Comparison of ENCODE assay signal across 1 cellular context in genomic region chr12:51994959-51995358, GRCh38.
TF ChIP-seq lines count a peak whose summit lies in the region.

No MANE protein-coding gene starts in this region.

TF ChIP-seq in H1, 55 proteins besides CTCF, POLR2A, EP300 and RAD21:
- TF ChIP-seq MAFK (IDR thresholded peaks at IDR 0.05; ENCODE audit: low read depth, low read length) (no peak), SIX5 (IDR thresholded peaks at IDR 0.05; ENCODE audit: low read depth, low read length) (no peak), CHD2 (IDR thresholded peaks at IDR 0.05; ENCODE audit: low read length) (no peak), TCF12 (IDR thresholded peaks at IDR 0.05; ENCODE audit: low read depth, low read length) (no peak), KDM5A (IDR thresholded peaks at IDR 0.05; ENCODE audit: low read length) (no peak), SIRT6 (IDR thresholded peaks at IDR 0.05; ENCODE audit: low read length) (no peak), KDM4A (IDR thresholded peaks at IDR 0.05; ENCODE audit: low read depth, low read length, severe bottlenecking) (no peak), TAF1 (IDR thresholded peaks at IDR 0.05; ENCODE audit: low read depth, low read length) (no peak), EZH2 (IDR thresholded peaks at IDR 0.05; ENCODE audit: low read depth, low read length, severe bottlenecking) (no peak), YY1 (IDR thresholded peaks at IDR 0.05; ENCODE audit: low read depth, low read length) (no peak), BRCA1 (IDR thresholded peaks at IDR 0.05; ENCODE audit: low read depth, low read length) (no peak), POU5F1 (IDR thresholded peaks at IDR 0.05; ENCODE audit: low read depth, low read length) (no peak), CEBPB (IDR thresholded peaks at IDR 0.05; ENCODE audit: low read depth, low read length) (no peak), JUN (IDR thresholded peaks at IDR 0.05; ENCODE audit: low read depth, low read length) (no peak), BCL11A (IDR thresholded peaks at IDR 0.05; ENCODE audit: low read depth in 2 of 2, low read length in 2 of 2) (no peak), RFX5 (IDR thresholded peaks at IDR 0.05; ENCODE audit: borderline replicate concordance, low read depth, low read length) (no peak)
